Comparison of ENCODE assay signal across 8 cellular contexts in genomic region chr13:20492641-20493040, GRCh38. TPM values are rescaled to one million over a fixed set of nuclear protein-coding genes. Genes with fewer than 3 reads are reported as not detected.
DNase-seq lines count a peak whose midpoint lies in the region; ATAC-seq and TF ChIP-seq lines count a peak whose summit lies in the region.

No MANE protein-coding gene starts in this region.

- no peaks in the 10 kb centered on the region for H3K9me3 Mint-ChIP-seq in type B pancreatic cell

- TF ChIP-seq CTCF in LNCAP (IDR thresholded peaks at IDR 0.05) (peak; percentile 61), type B pancreatic cell (conservative IDR thresholded peaks at IDR 0.05) (peak; percentile 68)

- H3K27me3 Mint-ChIP-seq in type B pancreatic cell: no peaks in the 10 kb centered on the region

- ATAC-seq in HG02938 (IDR thresholded peaks at IDR 0.05; ENCODE audit: unreplicated experiment) (no peak), HG03108 (IDR thresholded peaks at IDR 0.05; ENCODE audit: unreplicated experiment) (no peak), GM21576 (IDR thresholded peaks at IDR 0.05; ENCODE audit: unreplicated experiment) (no peak)

- peaks cover 4% of the 10 kb centered on the region for H3K36me3 Mint-ChIP-seq in type B pancreatic cell

- H3K4me3 Mint-ChIP-seq in type B pancreatic cell: no peak overlapping the region

- peaks cover 6% of the 10 kb centered on the region for H3K4me1 Mint-ChIP-seq in type B pancreatic cell (ENCODE audit: unreplicated experiment)

- H3K27ac Mint-ChIP-seq in type B pancreatic cell: no peak overlapping the region

- DNase-seq in EL (peak; percentile 52), iris pigment epithelial cell (ENCODE audit: low read depth) (peak; percentile 50), type B pancreatic cell (ENCODE audit: extremely low spot score, unreplicated experiment) (no peak)
- DNase-seq in activated T-cell treated with anti-CD3 and anti-CD28 coated beads, Interleukin-2, amount 50 U/mL, for 1 hour: peak; percentile 35

RNA-seq across cellular contexts. Expression of gene CRYL1, which starts 33.0 kb away (rescaled TPM):
- total RNA-seq in type B pancreatic cell (ENCODE audit: low replicate concordance): 15.0 and 20.2 TPM in 2 replicates
